8 cellular contexts compared by ENCODE assay signal in genomic region chr2:208256192-208256782, GRCh38. TPM values are rescaled to one million over a fixed set of nuclear protein-coding genes. Genes with fewer than 3 reads are reported as not detected.
DNase-seq lines count a peak whose midpoint lies in the region; TF ChIP-seq lines count a peak whose summit lies in the region.

No MANE protein-coding gene starts in this region.

- H2BK12ac ChIP-seq in mesenchymal stem cell (ENCODE audit: low read length in 2 of 2) = no peak overlapping the region

- H2BK15ac ChIP-seq in mesenchymal stem cell (ENCODE audit: low read depth, poor library complexity, severe bottlenecking) = no peak overlapping the region

- H3K4ac ChIP-seq in mesenchymal stem cell (ENCODE audit: low read depth in 1 of 2, low read length in 2 of 2) = no peak overlapping the region

- H3K27me3 ChIP-seq in mesenchymal stem cell (ENCODE audit: control insufficient read depth in 1 of 2, insufficient read depth in 1 of 2, low read length in 2 of 2) = no peaks in the 10 kb centered on the region

- H3K27ac ChIP-seq in mesenchymal stem cell (ENCODE audit: low read length, poor library complexity, severe bottlenecking) = no peak overlapping the region

- TF ChIP-seq CTCF in choroid plexus epithelial cell (conservative IDR thresholded peaks at IDR 0.05; ENCODE audit: low read depth, low read length) (peak; percentile 33), retinal pigment epithelial cell (conservative IDR thresholded peaks at IDR 0.05; ENCODE audit: low read depth, low read length) (peak; percentile 44)

- no peak overlapping the region for H2AFZ ChIP-seq in mesenchymal stem cell (ENCODE audit: low read depth, low read length)

- no peak overlapping the region for H3K4me3 ChIP-seq in choroid plexus epithelial cell (ENCODE audit: low read depth, low read length)
- H3K4me3 ChIP-seq in retinal pigment epithelial cell (ENCODE audit: low read length) = no peak overlapping the region
- no peak overlapping the region for H3K4me3 ChIP-seq in mesenchymal stem cell (ENCODE audit: insufficient read depth in 1 of 2, low read depth in 1 of 2, low read length in 2 of 2)

- H3K23ac ChIP-seq in mesenchymal stem cell (ENCODE audit: low read length in 2 of 2) = no peak overlapping the region

- H4K91ac ChIP-seq in mesenchymal stem cell (ENCODE audit: low read length) = no peak overlapping the region

- peak overlapping the region; percentile 93 for H3K4me3 Mint-ChIP-seq in activated T-cell treated with anti-CD3 and anti-CD28 coated beads, Interleukin-2, amount 50 U/mL, for 24 hours

- H3K4me2 ChIP-seq in mesenchymal stem cell (ENCODE audit: low read length, poor library complexity, severe bottlenecking) = no peak overlapping the region

- no peak overlapping the region for H4K8ac ChIP-seq in mesenchymal stem cell (ENCODE audit: low read length)

- no peaks in the 10 kb centered on the region for H3K9me3 Mint-ChIP-seq in activated T-cell treated with anti-CD3 and anti-CD28 coated beads, Interleukin-2, amount 50 U/mL, for 24 hours

- peaks cover 0 to 22% of the 10 kb centered on the region in 2 experiments for H3K36me3 ChIP-seq in mesenchymal stem cell (ENCODE audit: control insufficient read depth in 1 of 2, insufficient read depth in 2 of 2, low read depth in 1 of 2, low read length in 2 of 2)

- 81% methylated on average over 8 of the region's 10 CpGs for WGBS in mesenchymal stem cell

- H2BK5ac ChIP-seq in mesenchymal stem cell (ENCODE audit: low read depth, low read length, poor library complexity, severe bottlenecking) = no peak overlapping the region

- peaks cover 2% of the 10 kb centered on the region for H3K4me1 ChIP-seq in mesenchymal stem cell (ENCODE audit: control insufficient read depth, insufficient read depth, low read depth, low read length)

- H3K36me3 Mint-ChIP-seq in activated T-cell treated with anti-CD3 and anti-CD28 coated beads, Interleukin-2, amount 50 U/mL, for 24 hours (ENCODE audit: low read depth) = peaks cover 27% of the 10 kb centered on the region

- H3K9me3 ChIP-seq in mesenchymal stem cell (ENCODE audit: control insufficient read depth, low read length) = no peaks in the 10 kb centered on the region

- no peak overlapping the region for H2BK120ac ChIP-seq in mesenchymal stem cell (ENCODE audit: low read depth, low read length)

- no peak overlapping the region for H3K27ac Mint-ChIP-seq in activated T-cell treated with anti-CD3 and anti-CD28 coated beads, Interleukin-2, amount 50 U/mL, for 24 hours

- H3K14ac ChIP-seq in mesenchymal stem cell (ENCODE audit: low read length in 2 of 2) = no peak overlapping the region

- no peak overlapping the region for H3K18ac ChIP-seq in mesenchymal stem cell (ENCODE audit: low read depth in 1 of 2, low read length in 2 of 2)

- no peak overlapping the region for H3K9ac ChIP-seq in mesenchymal stem cell (ENCODE audit: low read length)

- DNase-seq in activated T-cell treated with anti-CD3 and anti-CD28 coated beads, Interleukin-2, amount 50 U/mL, for 24 hours = no peak
- DNase-seq in activated T-cell treated with anti-CD3 and anti-CD28 coated beads for 4 hours (no peak), NAMALWA (ENCODE audit: low spot score) (peak; percentile 41), choroid plexus epithelial cell (ENCODE audit: low read depth) (peak; percentile 27), retinal pigment epithelial cell (ENCODE audit: low read depth) (no peak), mesenchymal stem cell (no peak), HCEC 1CT (no peak), DMS79 treated with DMSO at 0.1 percent for 48 hours (lab: John Stamatoyannopoulos, UW) (no peak)

- no peak overlapping the region for H2AK5ac ChIP-seq in mesenchymal stem cell (ENCODE audit: low read length, severe bottlenecking)

- peaks cover 24% of the 10 kb centered on the region for H3K4me1 Mint-ChIP-seq in activated T-cell treated with anti-CD3 and anti-CD28 coated beads, Interleukin-2, amount 50 U/mL, for 24 hours (ENCODE audit: low read depth)

- peaks cover 11% of the 10 kb centered on the region for H3K79me1 ChIP-seq in mesenchymal stem cell (replicated peaks; ENCODE audit: low read length, poor library complexity, severe bottlenecking)

- H3K27me3 Mint-ChIP-seq in activated T-cell treated with anti-CD3 and anti-CD28 coated beads, Interleukin-2, amount 50 U/mL, for 24 hours = no peaks in the 10 kb centered on the region

RNA-seq across cellular contexts. Expression of gene IDH1, which starts 1.4 kb away (rescaled TPM):
- 179 TPM for polyA plus RNA-seq in mesenchymal stem cell (2013, experiment 1 of 2)
- polyA plus RNA-seq in mesenchymal stem cell (2013, experiment 2 of 2) = 184 TPM

RNA-seq across cellular contexts. Expression of gene PIKFYVE, which starts 9.8 kb away (rescaled TPM):
- 14.9 TPM for polyA plus RNA-seq in mesenchymal stem cell (2013, experiment 1 of 2)
- 13.8 TPM for polyA plus RNA-seq in mesenchymal stem cell (2013, experiment 2 of 2)

Comparison
In these comparisons a context has a peak if more than half of its experiments do, and no peak if none do; other contexts are left out.
1. DNase-seq: peak in NAMALWA (single experiment) and choroid plexus epithelial cell (single experiment); none in activated T-cell treated with anti-CD3 and anti-CD28 coated beads, Interleukin-2, amount 50 U/mL, for 24 hours (single experiment), activated T-cell treated with anti-CD3 and anti-CD28 coated beads for 4 hours (single experiment), retinal pigment epithelial cell (single experiment), mesenchymal stem cell (single experiment), HCEC 1CT (single experiment) and DMS79 treated with DMSO at 0.1 percent for 48 hours (single experiment).